32 cellular contexts compared by ENCODE assay signal in the genomic region with DNA sequence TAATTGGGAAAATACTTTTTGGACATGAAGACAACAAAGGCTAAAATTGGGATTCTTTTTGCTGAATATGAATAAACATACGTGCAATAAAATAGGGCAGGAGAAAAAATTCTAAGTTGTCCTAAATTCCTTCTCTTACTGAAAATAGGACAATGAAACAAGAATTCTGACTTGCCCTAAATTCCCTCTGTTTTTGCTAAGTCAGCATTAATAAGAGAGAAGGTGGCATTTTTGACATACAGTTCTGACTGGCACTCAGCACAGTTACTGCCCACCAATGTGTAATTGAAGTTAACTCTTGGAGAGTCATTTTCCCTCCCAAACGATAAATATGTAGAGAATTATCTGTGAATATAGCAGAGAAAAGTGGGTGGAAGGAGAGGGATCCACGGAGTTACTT.
"Had no signal": no experiment of that assay in that cellular context is flagged by ENCODE, and none has a peak within 500 bp of the region (broad histone marks: within the 10 kb centered on the region; RNA-seq: fewer than 3 reads in every experiment).

No MANE protein-coding gene starts in this region.

- H3K4me3 ChIP-seq: ovary, psoas muscle, skin epidermis, smooth muscle cell, spleen, suprapubic skin, testis, tibial artery, transverse colon, upper lobe of right lung, uterus had no signal

- H3K27me3 Mint-ChIP-seq: naive B cell; naive thymus-derived CD8-positive, alpha-beta T cell; progenitor cell of endocrine pancreas; stimulated activated memory B cell treated with anti-CD40 and anti-IgM and Interleukin-4, amounts not matched to agents 10 μg/mL and 1 μg/mL and 100 μg/mL, for 72 hours; stimulated activated naive CD8-positive, alpha-beta T cell treated with anti-CD3 and anti-CD28 coated beads, Interleukin-15, amount 100 ng/mL, for 72 hours; type B pancreatic cell had no signal

- H3K79me2 ChIP-seq: parathyroid adenoma had no signal

- DNase-seq: naive B cell; naive thymus-derived CD8-positive, alpha-beta T cell; nucleus accumbens; ovary; posterior cingulate gyrus; psoas muscle; right cardiac atrium; spleen; stimulated activated CD4-positive, alpha-beta T cell treated with anti-CD3 and anti-CD28 coated beads, Interleukin-12 subunit alpha, Interleukin-12 subunit beta, amount 100 ng/mL, for 4 hours; stimulated activated CD4-positive, alpha-beta T cell treated with anti-CD3 and anti-CD28 coated beads, Interleukin-1b, Interleukin-23, amount 100 ng/mL, for 48 hours; stimulated activated CD4-positive, alpha-beta T cell treated with anti-CD3 and anti-CD28 coated beads, Interleukin-4, amount 100 ng/mL, for 1 hour; stimulated activated CD4-positive, alpha-beta T cell treated with anti-CD3 and anti-CD28 coated beads, Interleukin-4, amount 100 ng/mL, for 4 hours; stimulated activated CD8-positive, alpha-beta memory T cell treated with anti-CD3 and anti-CD28 coated beads, Interleukin-4, amount 100 ng/mL, for 48 hours; stimulated activated naive CD4-positive, alpha-beta T cell; stimulated activated naive CD8-positive, alpha-beta T cell treated with anti-CD3 and anti-CD28 coated beads, Interleukin-15, amount 100 ng/mL, for 72 hours; stimulated activated naive CD8-positive, alpha-beta T cell treated with anti-CD3 and anti-CD28 coated beads, Interleukin-15, Interleukin-2, amounts not matched to agents 100 U/mL and 50 U/mL, for 24 hours; substantia nigra; testis; tibial artery; transverse colon; upper lobe of right lung; uterus had no signal

- H3K9me3 Mint-ChIP-seq: nephron, type B pancreatic cell had no signal

- H3K27me3 ChIP-seq: neutrophil, ovary, spleen, suprapubic skin, testis, tibial artery, transverse colon, upper lobe of right lung, uterus had no signal

- H3K27ac Mint-ChIP-seq: naive B cell; naive thymus-derived CD8-positive, alpha-beta T cell; nephron; progenitor cell of endocrine pancreas; stimulated activated memory B cell treated with anti-CD40 and anti-IgM and Interleukin-4, amounts not matched to agents 10 μg/mL and 1 μg/mL and 100 μg/mL, for 72 hours; stimulated activated naive CD8-positive, alpha-beta T cell treated with anti-CD3 and anti-CD28 coated beads, Interleukin-15, amount 100 ng/mL, for 72 hours; type B pancreatic cell had no signal

- H3K9ac ChIP-seq: parathyroid adenoma had no signal

- H3K36me3 Mint-ChIP-seq: naive B cell; stimulated activated memory B cell treated with anti-CD40 and anti-IgM and Interleukin-4, amounts not matched to agents 10 μg/mL and 1 μg/mL and 100 μg/mL, for 72 hours; type B pancreatic cell had no signal

- H3K36me3 ChIP-seq: neutrophil, ovary, spleen, suprapubic skin, tibial artery, transverse colon, upper lobe of right lung, uterus had no signal

- ATAC-seq: naive thymus-derived CD8-positive, alpha-beta T cell; psoas muscle; right cardiac atrium; sciatic nerve; stimulated activated memory B cell treated with anti-CD40 and anti-IgM and Interleukin-4, amounts not matched to agents 10 μg/mL and 1 μg/mL and 100 μg/mL, for 72 hours; stimulated activated naive CD8-positive, alpha-beta T cell treated with anti-CD3 and anti-CD28 coated beads, Interleukin-15, amount 100 ng/mL, for 72 hours; stimulated activated naive CD8-positive, alpha-beta T cell treated with anti-CD3 and anti-CD28 coated beads, Interleukin-15, Interleukin-2, amounts not matched to agents 100 U/mL and 50 U/mL, for 24 hours; upper lobe of right lung had no signal

- H3K4me3 Mint-ChIP-seq: naive B cell; naive thymus-derived CD8-positive, alpha-beta T cell; nephron; stimulated activated memory B cell treated with anti-CD40 and anti-IgM and Interleukin-4, amounts not matched to agents 10 μg/mL and 1 μg/mL and 100 μg/mL, for 72 hours; stimulated activated naive CD8-positive, alpha-beta T cell treated with anti-CD3 and anti-CD28 coated beads, Interleukin-15, amount 100 ng/mL, for 72 hours; type B pancreatic cell had no signal

- H2AFZ ChIP-seq: parathyroid adenoma had no signal

- H3K27ac ChIP-seq: neutrophil, ovary, parathyroid adenoma, psoas muscle, skin epidermis, spleen, suprapubic skin, testis, tibial artery, transverse colon, upper lobe of right lung, uterus had no signal

- H3K4me1 Mint-ChIP-seq: naive B cell; naive thymus-derived CD8-positive, alpha-beta T cell; nephron; stimulated activated memory B cell treated with anti-CD40 and anti-IgM and Interleukin-4, amounts not matched to agents 10 μg/mL and 1 μg/mL and 100 μg/mL, for 72 hours; stimulated activated naive CD8-positive, alpha-beta T cell treated with anti-CD3 and anti-CD28 coated beads, Interleukin-15, amount 100 ng/mL, for 72 hours had no signal

- H3K9me3 ChIP-seq: neutrophil, ovary, psoas muscle, testis, tibial artery, transverse colon, upper lobe of right lung, uterus had no signal

- H3K4me2 ChIP-seq: smooth muscle cell had no signal

- H3K4me1 ChIP-seq: parathyroid adenoma, psoas muscle, spleen, suprapubic skin, testis, tibial artery, transverse colon, upper lobe of right lung, uterus had no signal
